1 cellular context compared by ENCODE assay signal in the genomic region with DNA sequence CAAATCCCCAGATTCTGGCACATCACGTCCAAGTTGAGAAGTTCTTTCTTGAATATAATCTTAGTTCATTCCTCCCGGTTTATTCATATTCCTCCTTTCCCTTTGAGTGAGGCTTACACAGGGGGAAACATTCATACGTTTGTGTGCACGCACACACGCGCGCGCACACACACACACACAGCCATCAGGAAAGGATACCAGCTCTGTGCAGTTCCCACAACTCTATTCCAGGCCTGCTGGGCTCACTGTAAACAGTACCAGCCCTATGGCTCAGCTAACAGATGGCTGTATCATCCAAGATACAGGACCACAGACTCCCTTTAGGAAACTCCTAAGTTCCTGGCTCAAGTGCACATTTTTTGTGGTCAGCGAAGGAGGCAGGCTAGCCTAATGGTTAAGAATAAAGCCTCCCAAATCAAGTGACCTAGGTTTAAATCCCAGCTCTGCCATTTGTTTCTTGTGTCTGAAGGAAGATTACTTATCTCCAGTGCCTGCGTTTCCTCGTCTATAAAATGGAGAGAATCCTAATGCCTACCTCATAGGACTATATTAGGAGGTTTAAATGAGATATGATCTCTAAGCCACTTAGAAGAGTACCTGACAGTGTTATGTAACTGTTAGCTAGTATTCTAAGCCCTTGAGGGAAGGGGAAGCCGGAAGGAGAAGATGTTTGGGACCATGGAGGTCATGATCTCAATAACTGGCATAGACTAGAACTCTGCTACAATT.
TF ChIP-seq lines count a peak whose summit lies in the region.

No MANE protein-coding gene starts in this region.

TF ChIP-seq in K562, 482 proteins besides CTCF, POLR2A, EP300 and RAD21 (continued from another document and continues in another):
- TF ChIP-seq, protein P1, sequence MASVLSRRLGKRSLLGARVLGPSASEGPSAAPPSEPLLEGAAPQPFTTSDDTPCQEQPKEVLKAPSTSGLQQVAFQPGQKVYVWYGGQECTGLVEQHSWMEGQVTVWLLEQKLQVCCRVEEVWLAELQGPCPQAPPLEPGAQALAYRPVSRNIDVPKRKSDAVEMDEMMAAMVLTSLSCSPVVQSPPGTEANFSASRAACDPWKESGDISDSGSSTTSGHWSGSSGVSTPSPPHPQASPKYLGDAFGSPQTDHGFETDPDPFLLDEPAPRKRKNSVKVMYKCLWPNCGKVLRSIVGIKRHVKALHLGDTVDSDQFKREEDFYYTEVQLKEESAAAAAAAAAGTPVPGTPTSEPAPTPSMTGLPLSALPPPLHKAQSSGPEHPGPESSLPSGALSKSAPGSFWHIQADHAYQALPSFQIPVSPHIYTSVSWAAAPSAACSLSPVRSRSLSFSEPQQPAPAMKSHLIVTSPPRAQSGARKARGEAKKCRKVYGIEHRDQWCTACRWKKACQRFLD (CRISPR knock-in tag; IDR thresholded peaks at IDR 0.05) = peak; percentile 57
- TF ChIP-seq ESRRA (IDR thresholded peaks at IDR 0.05; ENCODE audit: borderline replicate concordance, low read depth) (0 out of 2 replicates have a peak, but pooled peaks have one; percentile 37), STAT5B (CRISPR knock-in tag; IDR thresholded peaks at IDR 0.05) (no peak), ZNF75A (CRISPR knock-in tag; IDR thresholded peaks at IDR 0.05) (no peak), MAX (CRISPR knock-in tag; IDR thresholded peaks at IDR 0.05) (peak; percentile 28; the same call in 1 of the 2 replicates), GATA2 (CRISPR knock-in tag; IDR thresholded peaks at IDR 0.05) (peak; percentile 39), PRDM10 (IDR thresholded peaks at IDR 0.05; ENCODE audit: partially characterized antibody) (no peak), DPF2 (IDR thresholded peaks at IDR 0.05) (peak; percentile 31; the same call in 1 of the 2 replicates), ATF7 (IDR thresholded peaks at IDR 0.05) (peak; percentile 39; the same call in 1 of the 2 replicates), TBL1XR1 (IDR thresholded peaks at IDR 0.05; ENCODE audit: low read length in 2 of 2) (peak in 1 of 2 experiments; percentile 39; a peak in 1 of 4 replicates), BHLHE40 (IDR thresholded peaks at IDR 0.05; ENCODE audit: low read length) (peak; percentile 21; the same call in 1 of the 2 replicates), RCOR1 (IDR thresholded peaks at IDR 0.05; ENCODE audit: borderline replicate concordance in 1 of 2, low read depth in 2 of 2, low read length in 2 of 2) (peak; percentile 14 to 30; a peak in 1 of 4 replicates), NRF1 (conservative IDR thresholded peaks at IDR 0.05 in 1 of 2, IDR thresholded peaks at IDR 0.05 in 1 of 2) (peak; percentile 57 to 64), CTBP1 (IDR thresholded peaks at IDR 0.05; ENCODE audit: borderline replicate concordance) (0 out of 2 replicates have a peak, but pooled peaks have one; percentile 20), MNT (conservative IDR thresholded peaks at IDR 0.05) (0 out of 4 replicates have a peak, but pooled peaks of 1 of the 2 experiments have one; percentile 28), ZNF143 (CRISPR knock-in tag; IDR thresholded peaks at IDR 0.05) (0 out of 2 replicates have a peak, but pooled peaks have one; percentile 37), ZEB2 (IDR thresholded peaks at IDR 0.05) (no peak), HCFC1 (IDR thresholded peaks at IDR 0.05; ENCODE audit: low read depth, low read length) (0 out of 2 replicates have a peak, but pooled peaks have one; percentile 10), STAG1 (CRISPR knock-in tag; IDR thresholded peaks at IDR 0.05; ENCODE audit: borderline replicate concordance) (no peak), CBFA2T2 (conservative IDR thresholded peaks at IDR 0.05) (0 out of 2 replicates have a peak, but pooled peaks have one; percentile 18), ZNF444 (CRISPR knock-in tag; IDR thresholded peaks at IDR 0.05) (0 out of 2 replicates have a peak, but pooled peaks have one; percentile 6), MAZ (CRISPR knock-in tag; conservative IDR thresholded peaks at IDR 0.05 in 1 of 2, IDR thresholded peaks at IDR 0.05 in 1 of 2) (0 out of 4 replicates have a peak, but pooled peaks have one; percentile 18 to 42), RBM25 (IDR thresholded peaks at IDR 0.05; ENCODE audit: low read depth, low read length, severe bottlenecking) (no peak), TCF3 (CRISPR knock-in tag; IDR thresholded peaks at IDR 0.05) (peak; percentile 56), ID3 (CRISPR knock-in tag; IDR thresholded peaks at IDR 0.05) (0 out of 2 replicates have a peak, but pooled peaks have one; percentile 16), ID3 (tag; IDR thresholded peaks at IDR 0.05) (no peak), SP2 (IDR thresholded peaks at IDR 0.05; ENCODE audit: extremely low read depth, low read depth, low read length, poor library complexity, severe bottlenecking) (no peak), KDM1A (IDR thresholded peaks at IDR 0.05) (peak; percentile 72 to 86), PKNOX1 (IDR thresholded peaks at IDR 0.05) (0 out of 2 replicates have a peak, but pooled peaks have one; percentile 11), SAP30 (IDR thresholded peaks at IDR 0.05; ENCODE audit: borderline replicate concordance, insufficient read depth, low read depth, low read length, poor library complexity, severe bottlenecking) (peak; percentile 19), ZNF347 (CRISPR knock-in tag; IDR thresholded peaks at IDR 0.05; ENCODE audit: low read depth) (no peak), HLTF (IDR thresholded peaks at IDR 0.05) (no peak)
- TF ChIP-seq, protein P2, sequence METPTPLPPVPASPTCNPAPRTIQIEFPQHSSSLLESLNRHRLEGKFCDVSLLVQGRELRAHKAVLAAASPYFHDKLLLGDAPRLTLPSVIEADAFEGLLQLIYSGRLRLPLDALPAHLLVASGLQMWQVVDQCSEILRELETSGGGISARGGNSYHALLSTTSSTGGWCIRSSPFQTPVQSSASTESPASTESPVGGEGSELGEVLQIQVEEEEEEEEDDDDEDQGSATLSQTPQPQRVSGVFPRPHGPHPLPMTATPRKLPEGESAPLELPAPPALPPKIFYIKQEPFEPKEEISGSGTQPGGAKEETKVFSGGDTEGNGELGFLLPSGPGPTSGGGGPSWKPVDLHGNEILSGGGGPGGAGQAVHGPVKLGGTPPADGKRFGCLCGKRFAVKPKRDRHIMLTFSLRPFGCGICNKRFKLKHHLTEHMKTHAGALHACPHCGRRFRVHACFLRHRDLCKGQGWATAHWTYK (CRISPR knock-in tag; IDR thresholded peaks at IDR 0.05) = 0 out of 2 replicates have a peak, but pooled peaks have one; percentile 25
- TF ChIP-seq, protein P3, sequence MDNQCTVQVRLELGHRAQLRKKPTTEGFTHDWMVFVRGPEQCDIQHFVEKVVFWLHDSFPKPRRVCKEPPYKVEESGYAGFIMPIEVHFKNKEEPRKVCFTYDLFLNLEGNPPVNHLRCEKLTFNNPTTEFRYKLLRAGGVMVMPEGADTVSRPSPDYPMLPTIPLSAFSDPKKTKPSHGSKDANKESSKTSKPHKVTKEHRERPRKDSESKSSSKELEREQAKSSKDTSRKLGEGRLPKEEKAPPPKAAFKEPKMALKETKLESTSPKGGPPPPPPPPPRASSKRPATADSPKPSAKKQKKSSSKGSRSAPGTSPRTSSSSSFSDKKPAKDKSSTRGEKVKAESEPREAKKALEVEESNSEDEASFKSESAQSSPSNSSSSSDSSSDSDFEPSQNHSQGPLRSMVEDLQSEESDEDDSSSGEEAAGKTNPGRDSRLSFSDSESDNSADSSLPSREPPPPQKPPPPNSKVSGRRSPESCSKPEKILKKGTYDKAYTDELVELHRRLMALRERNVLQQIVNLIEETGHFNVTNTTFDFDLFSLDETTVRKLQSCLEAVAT (IDR thresholded peaks at IDR 0.05) = peak in 1 of 2 experiments; percentile 39; a peak in 1 of 4 replicates
- TF ChIP-seq, protein P4, sequence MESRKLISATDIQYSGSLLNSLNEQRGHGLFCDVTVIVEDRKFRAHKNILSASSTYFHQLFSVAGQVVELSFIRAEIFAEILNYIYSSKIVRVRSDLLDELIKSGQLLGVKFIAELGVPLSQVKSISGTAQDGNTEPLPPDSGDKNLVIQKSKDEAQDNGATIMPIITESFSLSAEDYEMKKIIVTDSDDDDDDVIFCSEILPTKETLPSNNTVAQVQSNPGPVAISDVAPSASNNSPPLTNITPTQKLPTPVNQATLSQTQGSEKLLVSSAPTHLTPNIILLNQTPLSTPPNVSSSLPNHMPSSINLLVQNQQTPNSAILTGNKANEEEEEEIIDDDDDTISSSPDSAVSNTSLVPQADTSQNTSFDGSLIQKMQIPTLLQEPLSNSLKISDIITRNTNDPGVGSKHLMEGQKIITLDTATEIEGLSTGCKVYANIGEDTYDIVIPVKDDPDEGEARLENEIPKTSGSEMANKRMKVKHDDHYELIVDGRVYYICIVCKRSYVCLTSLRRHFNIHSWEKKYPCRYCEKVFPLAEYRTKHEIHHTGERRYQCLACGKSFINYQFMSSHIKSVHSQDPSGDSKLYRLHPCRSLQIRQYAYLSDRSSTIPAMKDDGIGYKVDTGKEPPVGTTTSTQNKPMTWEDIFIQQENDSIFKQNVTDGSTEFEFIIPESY (CRISPR knock-in tag; IDR thresholded peaks at IDR 0.05) = peak; percentile 22; the same call in 1 of the 2 replicates
- TF ChIP-seq, protein P5, sequence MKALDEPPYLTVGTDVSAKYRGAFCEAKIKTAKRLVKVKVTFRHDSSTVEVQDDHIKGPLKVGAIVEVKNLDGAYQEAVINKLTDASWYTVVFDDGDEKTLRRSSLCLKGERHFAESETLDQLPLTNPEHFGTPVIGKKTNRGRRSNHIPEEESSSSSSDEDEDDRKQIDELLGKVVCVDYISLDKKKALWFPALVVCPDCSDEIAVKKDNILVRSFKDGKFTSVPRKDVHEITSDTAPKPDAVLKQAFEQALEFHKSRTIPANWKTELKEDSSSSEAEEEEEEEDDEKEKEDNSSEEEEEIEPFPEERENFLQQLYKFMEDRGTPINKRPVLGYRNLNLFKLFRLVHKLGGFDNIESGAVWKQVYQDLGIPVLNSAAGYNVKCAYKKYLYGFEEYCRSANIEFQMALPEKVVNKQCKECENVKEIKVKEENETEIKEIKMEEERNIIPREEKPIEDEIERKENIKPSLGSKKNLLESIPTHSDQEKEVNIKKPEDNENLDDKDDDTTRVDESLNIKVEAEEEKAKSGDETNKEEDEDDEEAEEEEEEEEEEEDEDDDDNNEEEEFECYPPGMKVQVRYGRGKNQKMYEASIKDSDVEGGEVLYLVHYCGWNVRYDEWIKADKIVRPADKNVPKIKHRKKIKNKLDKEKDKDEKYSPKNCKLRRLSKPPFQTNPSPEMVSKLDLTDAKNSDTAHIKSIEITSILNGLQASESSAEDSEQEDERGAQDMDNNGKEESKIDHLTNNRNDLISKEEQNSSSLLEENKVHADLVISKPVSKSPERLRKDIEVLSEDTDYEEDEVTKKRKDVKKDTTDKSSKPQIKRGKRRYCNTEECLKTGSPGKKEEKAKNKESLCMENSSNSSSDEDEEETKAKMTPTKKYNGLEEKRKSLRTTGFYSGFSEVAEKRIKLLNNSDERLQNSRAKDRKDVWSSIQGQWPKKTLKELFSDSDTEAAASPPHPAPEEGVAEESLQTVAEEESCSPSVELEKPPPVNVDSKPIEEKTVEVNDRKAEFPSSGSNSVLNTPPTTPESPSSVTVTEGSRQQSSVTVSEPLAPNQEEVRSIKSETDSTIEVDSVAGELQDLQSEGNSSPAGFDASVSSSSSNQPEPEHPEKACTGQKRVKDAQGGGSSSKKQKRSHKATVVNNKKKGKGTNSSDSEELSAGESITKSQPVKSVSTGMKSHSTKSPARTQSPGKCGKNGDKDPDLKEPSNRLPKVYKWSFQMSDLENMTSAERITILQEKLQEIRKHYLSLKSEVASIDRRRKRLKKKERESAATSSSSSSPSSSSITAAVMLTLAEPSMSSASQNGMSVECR (CRISPR knock-in tag; IDR thresholded peaks at IDR 0.05) = peak; percentile 32; the same call in 1 of the 2 replicates
